In genomic region chr6:40894962-40895799, GRCh38 we compare ENCODE assay signal across 10 cellular contexts.
DNase-seq lines count a peak whose midpoint lies in the region; ATAC-seq and TF ChIP-seq lines count a peak whose summit lies in the region.
"Had no signal": no experiment of that assay in that cellular context is flagged by ENCODE, and none has a peak within 500 bp of the region (broad histone marks: within the 10 kb centered on the region; RNA-seq: fewer than 3 reads in every experiment).

No MANE protein-coding gene starts in this region.

- peaks cover 6% of the 10 kb centered on the region; the same call in 1 of the 2 replicates for H3K27me3 ChIP-seq in GM23248 (replicated peaks; ENCODE audit: insufficient read depth)

- no peak overlapping the region for H3K4me2 ChIP-seq in GM23248 (ENCODE audit: unreplicated experiment)

- H3K27ac Mint-ChIP-seq in activated T-cell treated with anti-CD3 and anti-CD28 coated beads, Interleukin-2, amount 50 U/mL, for 72 hours = no peak overlapping the region
- no peak overlapping the region for H3K27ac Mint-ChIP-seq in natural killer cell
- H3K27ac Mint-ChIP-seq: stimulated activated naive CD8-positive, alpha-beta T cell treated with anti-CD3 and anti-CD28 coated beads, Interleukin-15, Interleukin-2, amounts not matched to agents 100 ng/mL and 50 ng/mL, for 24 hours had no signal

- no peak overlapping the region for H3K27ac ChIP-seq in GM23248
- H3K27ac ChIP-seq: epithelial cell of prostate had no signal

- H4K20me1 ChIP-seq in GM23248 (ENCODE audit: insufficient read depth) = no peaks in the 10 kb centered on the region

- no peak overlapping the region for H3K4me3 Mint-ChIP-seq in activated T-cell treated with anti-CD3 and anti-CD28 coated beads, Interleukin-2, amount 50 U/mL, for 72 hours
- H3K4me3 Mint-ChIP-seq in natural killer cell = no peak overlapping the region
- H3K4me3 Mint-ChIP-seq: stimulated activated naive CD8-positive, alpha-beta T cell treated with anti-CD3 and anti-CD28 coated beads, Interleukin-15, Interleukin-2, amounts not matched to agents 100 ng/mL and 50 ng/mL, for 24 hours had no signal

- H3K4me1 ChIP-seq in GM23248 (ENCODE audit: insufficient read depth) = no peaks in the 10 kb centered on the region

- H3F3A ChIP-seq in GM23248 (ENCODE audit: insufficient read depth) = no peaks in the 10 kb centered on the region

- no peaks in the 10 kb centered on the region for H3K27me3 Mint-ChIP-seq in activated T-cell treated with anti-CD3 and anti-CD28 coated beads, Interleukin-2, amount 50 U/mL, for 72 hours (ENCODE audit: low read depth)
- H3K27me3 Mint-ChIP-seq in natural killer cell (ENCODE audit: low read depth in 2 of 2) = peaks cover 0 to 8% of the 10 kb centered on the region in 2 donors

- no peaks in the 10 kb centered on the region for H3K9me3 Mint-ChIP-seq in activated T-cell treated with anti-CD3 and anti-CD28 coated beads, Interleukin-2, amount 50 U/mL, for 72 hours
- H3K9me3 Mint-ChIP-seq in natural killer cell = no peaks in the 10 kb centered on the region
- H3K9me3 Mint-ChIP-seq: stimulated activated naive CD8-positive, alpha-beta T cell treated with anti-CD3 and anti-CD28 coated beads, Interleukin-15, Interleukin-2, amounts not matched to agents 100 ng/mL and 50 ng/mL, for 24 hours had no signal

- no peaks in the 10 kb centered on the region for H3K36me3 Mint-ChIP-seq in activated T-cell treated with anti-CD3 and anti-CD28 coated beads, Interleukin-2, amount 50 U/mL, for 72 hours (ENCODE audit: insufficient read depth in 2 of 2)
- H3K36me3 Mint-ChIP-seq in natural killer cell = no peaks in the 10 kb centered on the region

- ATAC-seq in SK-N-SH treated with all-trans-retinoic acid at 6 μM for 48 hours (peak; percentile 96), natural killer cell (no peak), GM21717 (IDR thresholded peaks at IDR 0.05; ENCODE audit: unreplicated experiment) (no peak)
- no peak for ATAC-seq in activated T-cell treated with anti-CD3 and anti-CD28 coated beads, Interleukin-2, amount 50 U/mL, for 72 hours (replicated peaks in 1 of 2)

- no peaks in the 10 kb centered on the region for H3K9me2 ChIP-seq in GM23248 (ENCODE audit: insufficient read depth)

- no peak for TF ChIP-seq CTCF in natural killer cell (IDR thresholded peaks at IDR 0.05)

- 46% methylated on average over 14 of the region's 14 CpGs for WGBS in GM23248 (ENCODE audit: low coverage in 1 of 2, low lambda C conversion rate in 2 of 2, missing lambda C conversion rate in 2 of 2), 2 experiments

- H3K9me3 ChIP-seq in GM23248 (ENCODE audit: low read depth) = no peaks in the 10 kb centered on the region

- H3K4me3 ChIP-seq in GM23248 = no peak overlapping the region

- in situ Hi-C loops in GM23248 (cut with MboI) = loop anchor here (5.0 kb wide), 1 partner anchor 127 kb away; no protein-coding TSS in a partner anchor

- peak; percentile 81 for DNase-seq in GM23248
- peak in 31 of 42 donors; percentile 2 to 69 (median 41) for DNase-seq in head of caudate nucleus
- peak; percentile 72 for DNase-seq in renal cortical epithelial cell (ENCODE audit: low read depth)
- no peak for DNase-seq in activated T-cell treated with anti-CD3 and anti-CD28 coated beads, Interleukin-2, amount 50 U/mL, for 72 hours
- DNase-seq in natural killer cell = no peak
- no peak for DNase-seq in NCI-H524 treated with DMSO at 0.1 percent for 48 hours (lab: John Stamatoyannopoulos, UW)

- H2AFZ ChIP-seq in GM23248 = no peak overlapping the region

- H3K4me1 Mint-ChIP-seq in activated T-cell treated with anti-CD3 and anti-CD28 coated beads, Interleukin-2, amount 50 U/mL, for 72 hours (ENCODE audit: low read depth) = no peaks in the 10 kb centered on the region
- no peaks in the 10 kb centered on the region for H3K4me1 Mint-ChIP-seq in natural killer cell

- intact Hi-C loops in head of caudate nucleus (cut with DNase I) = no loop called here
- intact Hi-C loops in natural killer cell (cut with micrococcal nuclease) = no loop called here

- H3K36me3 ChIP-seq in GM23248 (ENCODE audit: low read depth) = no peaks in the 10 kb centered on the region

- no peak overlapping the region for H3K9ac ChIP-seq in GM23248

- H3K79me2 ChIP-seq in GM23248 (ENCODE audit: insufficient read depth) = no peaks in the 10 kb centered on the region

TF ChIP-seq in SK-N-SH treated with all-trans-retinoic acid at 6 μM for 48 hours, 23 proteins besides CTCF, POLR2A, EP300 and RAD21:
- no peak for TF ChIP-seq OSR1 (CRISPR knock-in tag; IDR thresholded peaks at IDR 0.05)
- no peak for TF ChIP-seq RARB (CRISPR knock-in tag; IDR thresholded peaks at IDR 0.05)
- no peak for TF ChIP-seq ZFP30 (CRISPR knock-in tag; IDR thresholded peaks at IDR 0.05)
- TF ChIP-seq ISL1 (CRISPR knock-in tag; IDR thresholded peaks at IDR 0.05) = no peak
- TF ChIP-seq TCF4 (CRISPR knock-in tag; IDR thresholded peaks at IDR 0.05; ENCODE audit: borderline replicate concordance) = no peak
- TF ChIP-seq PPARA (CRISPR knock-in tag; IDR thresholded peaks at IDR 0.05; ENCODE audit: borderline replicate concordance) = no peak
- no peak for TF ChIP-seq ESRRG (CRISPR knock-in tag; IDR thresholded peaks at IDR 0.05)
- TF ChIP-seq PATZ1 (CRISPR knock-in tag; IDR thresholded peaks at IDR 0.05; ENCODE audit: borderline replicate concordance) = no peak
- TF ChIP-seq ZC3H10 (CRISPR knock-in tag; IDR thresholded peaks at IDR 0.05) = no peak
- TF ChIP-seq ZFP3 (CRISPR knock-in tag; IDR thresholded peaks at IDR 0.05) = no peak
- no peak for TF ChIP-seq CSRNP3 (CRISPR knock-in tag; IDR thresholded peaks at IDR 0.05)
- TF ChIP-seq ZNF565 (CRISPR knock-in tag; conservative IDR thresholded peaks at IDR 0.05; ENCODE audit: low read depth) = no peak
- no peak for TF ChIP-seq ARNTL (CRISPR knock-in tag; IDR thresholded peaks at IDR 0.05; ENCODE audit: borderline replicate concordance, low read depth)
- no peak for TF ChIP-seq CSDC2 (CRISPR knock-in tag; IDR thresholded peaks at IDR 0.05)
- TF ChIP-seq BACH2 (CRISPR knock-in tag; IDR thresholded peaks at IDR 0.05; ENCODE audit: borderline replicate concordance) = no peak
- TF ChIP-seq POU6F1 (CRISPR knock-in tag; IDR thresholded peaks at IDR 0.05; ENCODE audit: borderline replicate concordance, low read depth) = no peak

Comparison
In these comparisons a context has a peak if more than half of its experiments do, and no peak if none do; other contexts are left out.
1. DNase-seq: peak in GM23248 (single experiment), head of caudate nucleus (31 of 42) and renal cortical epithelial cell (single experiment); none in activated T-cell treated with anti-CD3 and anti-CD28 coated beads, Interleukin-2, amount 50 U/mL, for 72 hours (0 of 2), natural killer cell (single experiment) and NCI-H524 treated with DMSO at 0.1 percent for 48 hours (single experiment).